In the genomic region with DNA sequence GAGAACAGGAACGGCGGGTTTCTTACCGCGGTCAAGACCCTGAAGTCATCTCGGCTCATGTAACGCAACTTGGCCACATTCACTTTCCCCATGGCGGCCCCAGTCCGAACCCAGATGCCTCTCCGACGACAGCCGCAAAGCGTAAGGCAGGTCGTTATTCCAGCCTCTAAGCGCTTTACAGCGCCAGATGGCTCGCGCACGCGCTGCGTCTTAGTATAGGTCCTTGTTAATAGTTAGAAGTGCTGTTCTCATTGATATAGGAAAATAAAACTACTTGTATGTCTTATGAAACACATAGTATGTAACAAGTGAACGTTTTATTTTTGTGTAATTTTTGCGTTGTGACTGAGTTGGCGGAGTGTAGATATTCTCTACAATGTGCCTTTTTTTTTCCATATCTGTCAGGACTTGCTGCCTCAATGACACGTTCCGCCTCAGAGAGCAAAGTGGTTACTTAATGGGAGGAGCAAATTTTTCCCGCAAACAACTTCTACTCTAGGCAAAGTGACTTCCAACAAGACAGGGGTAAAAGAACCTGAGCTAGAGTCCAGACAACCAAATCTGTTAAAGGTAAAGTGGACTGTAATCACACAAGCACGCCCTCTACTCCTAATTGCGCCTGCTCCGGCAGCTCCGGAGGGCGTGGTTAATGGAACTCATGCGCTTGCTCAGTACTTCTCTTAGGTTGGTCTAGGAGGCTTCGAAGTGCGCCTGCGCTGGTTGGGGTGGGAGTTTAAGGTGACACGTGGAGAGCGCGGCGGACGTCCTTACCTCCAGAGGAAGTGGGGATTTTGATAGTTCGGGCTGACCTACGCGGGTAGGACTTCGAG, we compare ENCODE assay signal across 8 cellular contexts. TPM values are rescaled to one million over a fixed set of nuclear protein-coding genes. Genes with fewer than 3 reads are reported as not detected.
DNase-seq lines count a peak whose midpoint lies in the region; ATAC-seq, FAIRE-seq and TF ChIP-seq lines count a peak whose summit lies in the region.

RIOK2 (minus strand) TSS at position 148 of the 830 bp plus-strand sequence; CDS start at position 92, 56 bp downstream.

- H3K4me1 ChIP-seq in keratinocyte (ENCODE audit: control insufficient read depth, extremely low read depth, insufficient read depth, low read length) = peaks cover 12% of the 10 kb centered on the region

- no peaks in the 10 kb centered on the region for H3K27me3 ChIP-seq in keratinocyte (ENCODE audit: control insufficient read depth, extremely low read depth, insufficient read depth, low read length)

- peak within 1 kb of the TSS; percentile 99 for H2AFZ ChIP-seq in keratinocyte (ENCODE audit: control insufficient read depth, low read length)

- no peaks in the 10 kb centered on the region for H3K9me1 ChIP-seq in keratinocyte (ENCODE audit: control insufficient read depth, extremely low read depth, insufficient read depth, low read length)

- peak; percentile 90 for FAIRE-seq in keratinocyte (lab: Jason Lieb, UNC)

- H3K4me3 ChIP-seq in AG10803 (ENCODE audit: low read length) (peak within 1 kb of the TSS; percentile 83), keratinocyte (ENCODE audit: control insufficient read depth in 2 of 3, extremely low read depth in 1 of 3, insufficient read depth in 2 of 3, low read depth in 1 of 3, low read length in 3 of 3) (peak within 1 kb of the TSS; percentile 73 to 96 (median 86))

- dilution Hi-C loops in keratinocyte (cut with MboI; ENCODE audit: extremely low pct_ligation_motif_present, low sequenced_read_pairs) = no loop called here

- peaks cover under 1 to 4% of the 10 kb centered on the region in 2 experiments for H3K36me3 ChIP-seq in keratinocyte (ENCODE audit: control insufficient read depth in 2 of 2, extremely low read depth in 1 of 2, insufficient read depth in 2 of 2, low read length in 2 of 2)

- peak within 1 kb of the TSS; percentile 99 for H3K27ac ChIP-seq in keratinocyte (ENCODE audit: control insufficient read depth, insufficient read depth, low read length)

- TF ChIP-seq CTCF in AG10803 (conservative IDR thresholded peaks at IDR 0.05; ENCODE audit: low read length) (no peak), keratinocyte (optimal IDR thresholded peaks at IDR 0.05 in 1 of 3, IDR thresholded peaks at IDR 0.05 in 1 of 3, conservative IDR thresholded peaks at IDR 0.05 in 1 of 3; ENCODE audit: extremely low read depth in 1 of 3, insufficient read depth in 2 of 3, low read length in 3 of 3) (no peak)

- DNase-seq in AG10803 (ENCODE audit: low read depth) = peak; percentile 93
- peak; percentile 96 for DNase-seq in NCI-H460 (ENCODE audit: extremely low read depth, low read depth)
- DNase-seq in activated CD4-positive, CD25-positive, alpha-beta regulatory T cell treated with anti-CD3 and anti-CD28 coated beads, Interleukin-2, amount 50 U/mL, for 72 hours = peak; percentile 90
- DNase-seq in cerebellum (ENCODE audit: low spot score) = peak; percentile 86
- peak; percentile 82 for DNase-seq in keratinocyte (ENCODE audit: low read depth, low spot score)
- peak; percentile 81 to 88 for DNase-seq in stimulated activated CD4-positive, alpha-beta T cell treated with anti-CD3 and anti-CD28 coated beads, Interleukin-15, amount 100 ng/mL, for 1 hour (ENCODE audit: low read depth in 1 of 2, low spot score in 1 of 2)

- H3K9me3 ChIP-seq in keratinocyte (ENCODE audit: control insufficient read depth, low read depth, low read length) = no peaks in the 10 kb centered on the region

- peaks cover 32% of the 10 kb centered on the region for H3K79me2 ChIP-seq in keratinocyte (ENCODE audit: control insufficient read depth, insufficient read depth, low read length)

- no peaks in the 10 kb centered on the region for H4K20me1 ChIP-seq in keratinocyte (ENCODE audit: control insufficient read depth, extremely low read depth, insufficient read depth, low read length)

- H3K9ac ChIP-seq in keratinocyte (ENCODE audit: control insufficient read depth, extremely low read depth, insufficient read depth, low read length) = peak within 1 kb of the TSS; percentile 92

- H3K4me2 ChIP-seq in keratinocyte (ENCODE audit: control insufficient read depth, extremely low read depth, insufficient read depth, low read depth, low read length) = peak within 1 kb of the TSS; percentile 88

- peak; percentile 86 for ATAC-seq in GM19043 (IDR thresholded peaks at IDR 0.05; ENCODE audit: low read depth, unreplicated experiment)
- peak; percentile 93 for ATAC-seq in HG03378 (IDR thresholded peaks at IDR 0.05; ENCODE audit: unreplicated experiment)

RNA-seq across cellular contexts. Expression of gene RIOK2, which starts in this region (rescaled TPM):
- 35.9 and 45.6 TPM in 2 replicates for total RNA-seq in NCI-H460 (2014; rRNA removed; shearing (Covaris generic))
- 16.7 and 17.4 TPM in 2 replicates for polyA plus RNA-seq in NCI-H460 (2014; cell fraction: nucleus; rRNA removed)
- total RNA-seq in cerebellum = 19.3 TPM
- 11.6 to 34.5 TPM (median 15.4 TPM) in 3 replicates for polyA plus RNA-seq in keratinocyte
- 72.3 TPM for polyA plus RNA-seq in keratinocyte (2011; ENCODE audit: low read depth)
- polyA plus RNA-seq in keratinocyte (2011; cell fraction: cytosol; rRNA removed) = 8.5 and 23.1 TPM in 2 replicates
- 18.3 and 19.3 TPM in 2 replicates for polyA plus RNA-seq in keratinocyte (2011; cell fraction: nucleus; rRNA removed)
- polyA plus RNA-seq in keratinocyte (2012; ENCODE audit: low replicate concordance) = 21.1 and 22.1 TPM in 2 replicates
- 0.98 to 27.9 TPM (median 6.4 TPM) in 3 replicates for polyA minus RNA-seq in keratinocyte
- polyA minus RNA-seq in keratinocyte (2011; cell fraction: cytosol; rRNA and poly(A)+ RNA removed) = 6.5 TPM
- 10.0 and 13.7 TPM in 2 replicates for polyA minus RNA-seq in keratinocyte (2011; cell fraction: nucleus; rRNA and poly(A)+ RNA removed)

Comparison
In these comparisons a context has a peak if more than half of its experiments do, and no peak if none do; other contexts are left out.
1. Peak in every context shown above with its lines: DNase-seq, ATAC-seq, H3K4me3 ChIP-seq and H3K27ac ChIP-seq.